In genomic region chr13:33815011-33815550, GRCh38 we compare ENCODE assay signal across 1 cellular context.
A peak's percentile ranks its signal among the peaks of the same experiment; 100 is the strongest.
TF ChIP-seq lines count a peak whose summit lies in the region.

No MANE protein-coding gene starts in this region.

TF ChIP-seq in HepG2, 621 proteins besides CTCF, POLR2A, EP300 and RAD21 (continued from another document):
- TF ChIP-seq NCOR1 (IDR thresholded peaks at IDR 0.05; ENCODE audit: borderline replicate concordance, low read length) = peak; percentile 74; the same call in 1 of the 2 replicates
- peak; percentile 36 for TF ChIP-seq ASH2L (IDR thresholded peaks at IDR 0.05; ENCODE audit: insufficient read length, low read depth, low read length)
- peak; percentile 89 for TF ChIP-seq SIX1 (CRISPR knock-in tag; IDR thresholded peaks at IDR 0.05; ENCODE audit: borderline replicate concordance)
TF ChIP-seq in HepG2: peak in this region for 11.
